38 cellular contexts compared by ENCODE assay signal in genomic region chr9:34230556-34230955, GRCh38.
"Had no signal": no experiment of that assay in that cellular context is flagged by ENCODE, and none has a peak within 500 bp of the region (broad histone marks: within the 10 kb centered on the region; RNA-seq: fewer than 3 reads in every experiment).

No MANE protein-coding gene starts in this region.

- H3K27ac Mint-ChIP-seq: activated B cell treated with CpG ODN at 0.5 μM for 24 hours; activated CD4-positive, alpha-beta memory T cell treated with anti-CD3 and anti-CD28 coated beads for 36 hours; activated CD8-positive, alpha-beta memory T cell treated with anti-CD3 and anti-CD28 coated beads, Interleukin-2, amount 10 ng/mL, durations not matched to agents 7 days and 5 days; activated naive CD8-positive, alpha-beta T cell treated with anti-CD3 and anti-CD28 coated beads for 36 hours; T-cell had no signal

- H3K36me3 Mint-ChIP-seq: activated CD4-positive, alpha-beta memory T cell treated with anti-CD3 and anti-CD28 coated beads for 36 hours; activated CD8-positive, alpha-beta memory T cell treated with anti-CD3 and anti-CD28 coated beads, Interleukin-2, amount 10 ng/mL, durations not matched to agents 7 days and 5 days had no signal

- H3K9me3 ChIP-seq: Peyer's patch had no signal

- H3K27me3 Mint-ChIP-seq: activated B cell treated with CpG ODN at 0.5 μM for 24 hours; activated CD4-positive, alpha-beta memory T cell treated with anti-CD3 and anti-CD28 coated beads for 36 hours; activated CD8-positive, alpha-beta memory T cell treated with anti-CD3 and anti-CD28 coated beads, Interleukin-2, amount 10 ng/mL, durations not matched to agents 7 days and 5 days; activated naive CD8-positive, alpha-beta T cell treated with anti-CD3 and anti-CD28 coated beads for 36 hours; T-cell had no signal

- H3K4me3 Mint-ChIP-seq: activated B cell treated with CpG ODN at 0.5 μM for 24 hours; activated CD4-positive, alpha-beta memory T cell treated with anti-CD3 and anti-CD28 coated beads for 36 hours; activated CD8-positive, alpha-beta memory T cell treated with anti-CD3 and anti-CD28 coated beads, Interleukin-2, amount 10 ng/mL, durations not matched to agents 7 days and 5 days; activated naive CD8-positive, alpha-beta T cell treated with anti-CD3 and anti-CD28 coated beads for 36 hours; T-cell had no signal

- H3K4me3 ChIP-seq: Peyer's patch had no signal

- H3K27me3 ChIP-seq: brain microvascular endothelial cell, Peyer's patch had no signal

- H3K4me1 ChIP-seq: Peyer's patch had no signal

- H3K4me1 Mint-ChIP-seq: activated B cell treated with CpG ODN at 0.5 μM for 24 hours; activated CD8-positive, alpha-beta memory T cell treated with anti-CD3 and anti-CD28 coated beads, Interleukin-2, amount 10 ng/mL, durations not matched to agents 7 days and 5 days had no signal

- H3K9me3 Mint-ChIP-seq: activated B cell treated with CpG ODN at 0.5 μM for 24 hours; activated CD4-positive, alpha-beta memory T cell treated with anti-CD3 and anti-CD28 coated beads for 36 hours; activated naive CD8-positive, alpha-beta T cell treated with anti-CD3 and anti-CD28 coated beads for 36 hours; T-cell had no signal

- ATAC-seq: activated CD8-positive, alpha-beta memory T cell treated with anti-CD3 and anti-CD28 coated beads, Interleukin-2, amount 10 ng/mL, durations not matched to agents 7 days and 5 days; PC-3; Right ventricle myocardium inferior; SK-N-SH treated with all-trans-retinoic acid at 6 μM for 48 hours; T-cell had no signal

- H3K27ac ChIP-seq: brain microvascular endothelial cell, Peyer's patch, VCaP had no signal

- DNase-seq: activated B cell treated with CpG ODN at 0.5 μM for 24 hours; activated CD4-positive, alpha-beta memory T cell treated with anti-CD3 and anti-CD28 coated beads for 36 hours; activated CD4-positive, alpha-beta T cell treated with anti-CD3 and anti-CD28 coated beads for 4 hours; activated CD4-positive, alpha-beta T cell treated with anti-CD3 and anti-CD28 coated beads, Interleukin-2, amount 50 U/mL, for 1 hour; activated CD4-positive, CD25-positive, alpha-beta regulatory T cell treated with anti-CD3 and anti-CD28 coated beads, Interleukin-2, amount 50 U/mL, for 72 hours; activated CD8-positive, alpha-beta memory T cell treated with anti-CD3 and anti-CD28 coated beads for 24 hours; activated CD8-positive, alpha-beta memory T cell treated with anti-CD3 and anti-CD28 coated beads, Interleukin-2, amount 10 ng/mL, durations not matched to agents 7 days and 5 days; activated CD8-positive, alpha-beta memory T cell treated with anti-CD3 and anti-CD28 coated beads, Interleukin-2, amount 50 U/mL, for 48 hours; activated effector memory CD4-positive, alpha-beta T cell treated with anti-CD3 and anti-CD28 coated beads, Interleukin-2, amount 50 U/mL, for 16 hours; activated naive CD4-positive, alpha-beta T cell; activated naive CD4-positive, alpha-beta T cell treated with anti-CD3 and anti-CD28 coated beads, Interleukin-2, amount 50 U/mL, for 16 hours; activated naive CD8-positive, alpha-beta T cell treated with anti-CD3 and anti-CD28 coated beads for 36 hours; activated T-cell treated with anti-CD3 and anti-CD28 coated beads, Interleukin-2, amount 50 U/mL, for 48 hours; amniotic stem cell; aorta; brain microvascular endothelial cell; central memory CD4-positive, alpha-beta T cell; Kasumi-1; MM.1S; MV-4-11; NCI-H1092; NCI-H1436 treated with DMSO at 0.1 percent for 48 hours; NCI-H1694 treated with DMSO at 0.1 percent for 48 hours; NCI-H2029; NCI-H510A; NCI-H526; NCI-H748 treated with DMSO at 0.1 percent for 48 hours; NK-92 treated with Interleukin-12 subunit alpha and Interleukin-12 subunit beta, amount 100 ng/mL, for 24 hours; PC-3; Peyer's patch; RPMI8226; SIG-M5; T-cell; T-helper 2 cell; T-helper 9 cell had no signal
